Comparison of ENCODE assay signal across 13 cellular contexts in the genomic region with DNA sequence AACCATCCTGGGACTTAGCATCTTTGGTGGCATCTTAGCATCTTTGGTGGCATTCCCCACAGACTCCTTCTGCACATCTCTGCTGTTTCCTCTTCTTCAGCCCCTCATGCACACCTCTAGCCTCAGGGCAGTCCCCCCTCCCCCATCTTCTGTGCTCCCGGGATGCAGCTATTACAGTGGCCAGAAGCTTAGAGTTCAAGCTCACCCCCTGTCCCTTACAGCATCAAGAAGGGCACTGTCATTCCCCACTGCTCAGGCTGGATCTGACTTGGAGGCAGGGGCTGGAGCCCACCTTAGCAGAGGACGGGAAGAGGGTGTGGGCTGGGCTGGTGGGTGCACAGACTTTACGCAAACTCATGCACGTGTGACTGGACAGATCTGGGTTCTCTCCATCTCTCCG. TPM values are rescaled to one million over a fixed set of nuclear protein-coding genes. Genes with fewer than 3 reads are reported as not detected.
DNase-seq lines count a peak whose midpoint lies in the region; ATAC-seq and TF ChIP-seq lines count a peak whose summit lies in the region.
"Had no signal": no experiment of that assay in that cellular context is flagged by ENCODE, and none has a peak within 500 bp of the region (broad histone marks: within the 10 kb centered on the region; RNA-seq: fewer than 3 reads in every experiment).

No MANE protein-coding gene starts in this region.

- H4K20me1 ChIP-seq in hepatocyte (ENCODE audit: insufficient read depth, poor library complexity, severe bottlenecking): no peaks in the 10 kb centered on the region

- H3K27ac ChIP-seq in hepatocyte (no peak overlapping the region), ovary (no peak overlapping the region)
- H3K27ac ChIP-seq: brain microvascular endothelial cell, upper lobe of right lung had no signal

- H3K4me1 Mint-ChIP-seq in activated T-helper 17 cell treated with anti-CD3 and anti-CD28 coated beads, Interleukin-2, amount 50 U/mL, for 72 hours: peaks cover 15% of the 10 kb centered on the region

- H3K27me3 Mint-ChIP-seq in activated T-helper 17 cell treated with anti-CD3 and anti-CD28 coated beads, Interleukin-2, amount 50 U/mL, for 72 hours: peaks cover 45% of the 10 kb centered on the region

- H3K27me3 ChIP-seq in H7 (ENCODE audit: control insufficient read depth, insufficient read depth, low read length) (peaks cover 30% of the 10 kb centered on the region), hepatocyte (peaks cover 2% of the 10 kb centered on the region), ovary (no peaks in the 10 kb centered on the region)

- no peaks in the 10 kb centered on the region for H3K9me3 Mint-ChIP-seq in activated T-helper 17 cell treated with anti-CD3 and anti-CD28 coated beads, Interleukin-2, amount 50 U/mL, for 72 hours

- peak; percentile 83 for DNase-seq in H7
- DNase-seq in hepatocyte (ENCODE audit: low spot score): no peak
- DNase-seq in ovary: no peak
- no peak for DNase-seq in COLO829 (ENCODE audit: low spot score)
- no peak for DNase-seq in HK-2 (ENCODE audit: unreplicated experiment)
- DNase-seq in activated naive CD4-positive, alpha-beta T cell (lab: John Stamatoyannopoulos, UW): no peak
- DNase-seq in NAMALWA (ENCODE audit: low spot score): no peak
- DNase-seq: activated CD8-positive, alpha-beta memory T cell treated with anti-CD3 and anti-CD28 coated beads, Interleukin-2, amount 50 U/mL, for 48 hours; CD4-positive, CD25-positive, alpha-beta regulatory T cell had no signal

- H2AFZ ChIP-seq in hepatocyte: no peak overlapping the region

- peak overlapping the region; percentile 88 for H3K4me2 ChIP-seq in hepatocyte

- no peaks in the 10 kb centered on the region for H3K36me3 Mint-ChIP-seq in activated T-helper 17 cell treated with anti-CD3 and anti-CD28 coated beads, Interleukin-2, amount 50 U/mL, for 72 hours (ENCODE audit: low read depth)
- H3K36me3 Mint-ChIP-seq: CD4-positive, CD25-positive, alpha-beta regulatory T cell had no signal

- ATAC-seq in activated T-helper 17 cell treated with anti-CD3 and anti-CD28 coated beads, Interleukin-2, amount 50 U/mL, for 72 hours (replicated peaks): no peak

- no peaks in the 10 kb centered on the region for H3K9me2 ChIP-seq in hepatocyte (replicated peaks; ENCODE audit: insufficient read depth)

- H3K36me3 ChIP-seq in H7 (replicated peaks; ENCODE audit: control insufficient read depth, insufficient read depth, low read length) (no peaks in the 10 kb centered on the region), hepatocyte (replicated peaks; ENCODE audit: insufficient read depth, low read depth) (no peaks in the 10 kb centered on the region), ovary (no peaks in the 10 kb centered on the region)
- H3K36me3 ChIP-seq: brain microvascular endothelial cell, upper lobe of right lung had no signal

- H3K9me3 ChIP-seq in hepatocyte (ENCODE audit: low read depth) (no peaks in the 10 kb centered on the region), ovary (no peaks in the 10 kb centered on the region)
- H3K9me3 ChIP-seq: upper lobe of right lung had no signal

- TF ChIP-seq CTCF in hepatocyte (IDR thresholded peaks at IDR 0.05; ENCODE audit: poor library complexity) (no peak), ovary (IDR thresholded peaks at IDR 0.05) (no peak)

- no peak for TF ChIP-seq POLR2A in ovary (IDR thresholded peaks at IDR 0.05)

- 17% methylated on average over 5 of the region's 5 CpGs for WGBS in hepatocyte (ENCODE audit: low lambda C conversion rate, missing lambda C conversion rate)
- 2 to 5% (median 5%) methylated on average over 5 of the region's 5 CpGs for WGBS in ovary, 3 donors

- H3K27ac Mint-ChIP-seq in activated T-helper 17 cell treated with anti-CD3 and anti-CD28 coated beads, Interleukin-2, amount 50 U/mL, for 72 hours: no peak overlapping the region
- H3K27ac Mint-ChIP-seq: CD4-positive, CD25-positive, alpha-beta regulatory T cell had no signal

- no peak for TF ChIP-seq EP300 in ovary (IDR thresholded peaks at IDR 0.05)

- H3K4me3 ChIP-seq in H7 (ENCODE audit: insufficient read depth, low read depth, low read length) (peak overlapping the region; percentile 57), hepatocyte (peak overlapping the region; percentile 42), ovary (peak overlapping the region; percentile 33)
- H3K4me3 ChIP-seq: upper lobe of right lung had no signal

- H3K79me2 ChIP-seq in hepatocyte: peaks cover 3% of the 10 kb centered on the region

- peaks cover 34% of the 10 kb centered on the region for H3K4me1 ChIP-seq in hepatocyte (ENCODE audit: insufficient read depth)
- peaks cover 9% of the 10 kb centered on the region for H3K4me1 ChIP-seq in ovary (ENCODE audit: insufficient read depth)

- H3K4me3 Mint-ChIP-seq in activated T-helper 17 cell treated with anti-CD3 and anti-CD28 coated beads, Interleukin-2, amount 50 U/mL, for 72 hours: peak overlapping the region; percentile 28
- H3K4me3 Mint-ChIP-seq: CD4-positive, CD25-positive, alpha-beta regulatory T cell had no signal

- intact Hi-C loops in ovary (cut with DNase I): loop anchor here in 2 of 4 donors (10.0 kb wide), 1 partner anchor 48 kb away; no protein-coding TSS in a partner anchor

RNA-seq across cellular contexts. Expression of a gene that starts 0.7 kb away (rescaled TPM):
- 0.07 and 0.87 TPM in 2 replicates for total RNA-seq in H7 (2014; rRNA removed; shearing (Covaris generic))
- not detected for total RNA-seq in activated T-helper 17 cell treated with anti-CD3 and anti-CD28 coated beads, Interleukin-2, amount 50 U/mL, for 72 hours
- total RNA-seq in hepatocyte (2.7 and 3.8 TPM in 2 replicates), ovary (10 to 100 TPM in 6 of 7 donors, 1 to 10 TPM in 1; 8.8 to 33.4 (median 22.4) TPM)
- polyA plus RNA-seq in hepatocyte (11.5 and 12.1 TPM in 2 replicates), ovary (1 to 10 TPM; 6.2 to 7.3 TPM)
- total RNA-seq: CD4-positive, CD25-positive, alpha-beta regulatory T cell had no signal
- polyA plus RNA-seq: CD4-positive, CD25-positive, alpha-beta regulatory T cell had no signal

RNA-seq across cellular contexts. Expression of a gene that starts 13.8 kb away (rescaled TPM):
- 31.0 and 42.6 TPM in 2 replicates for total RNA-seq in H7 (2014; rRNA removed; shearing (Covaris generic))
- total RNA-seq in activated T-helper 17 cell treated with anti-CD3 and anti-CD28 coated beads, Interleukin-2, amount 50 U/mL, for 72 hours: 10 to 100 TPM in 1 of 2 donors, 1 to 10 TPM in 1; 9.1 to 12.7 TPM
- total RNA-seq in hepatocyte (91.0 and 97.5 TPM in 2 replicates), ovary (10 to 100 TPM; 53.7 to 81.2 (median 62.6) TPM)
- polyA plus RNA-seq in hepatocyte (108 and 114 TPM in 2 replicates), ovary (10 to 100 TPM; 43.5 to 55.4 TPM)

RNA-seq across cellular contexts. Expression of a gene that starts 24.9 kb away (rescaled TPM):
- 0.62 and 3.2 TPM in 2 replicates for total RNA-seq in H7 (2014; rRNA removed; shearing (Covaris generic))
- total RNA-seq in activated T-helper 17 cell treated with anti-CD3 and anti-CD28 coated beads, Interleukin-2, amount 50 U/mL, for 72 hours: 1 to 10 TPM; 2.1 to 3.2 TPM
- 0.43 TPM in 1 of 2 replicates, not detected in the other for total RNA-seq in hepatocyte
- 0.70 and 1.2 TPM in 2 replicates for polyA plus RNA-seq in hepatocyte
- 1 to 10 TPM; 2.5 to 8.1 (median 4.5) TPM for total RNA-seq in ovary
- polyA plus RNA-seq in ovary: 1 to 10 TPM; 3.2 to 9.7 TPM
- polyA plus RNA-seq: liver had no signal

RNA-seq across cellular contexts. Expression of a gene that starts 27.3 kb away (rescaled TPM):
- total RNA-seq in H7 (2014; rRNA removed; shearing (Covaris generic)): 1.5 and 1.9 TPM in 2 replicates
- under 1 TPM in 1 of 2 donors, not detected in 1; 0.11 TPM for total RNA-seq in activated T-helper 17 cell treated with anti-CD3 and anti-CD28 coated beads, Interleukin-2, amount 50 U/mL, for 72 hours
- 2.9 and 4.8 TPM in 2 replicates for total RNA-seq in hepatocyte
- 3.5 and 4.8 TPM in 2 replicates for polyA plus RNA-seq in hepatocyte
- 10 to 100 TPM in 3 of 7 donors, 1 to 10 TPM in 4; 1.9 to 39.1 (median 6.5) TPM for total RNA-seq in ovary
- 1 to 10 TPM; 1.0 to 1.2 TPM for polyA plus RNA-seq in ovary
- total RNA-seq: upper lobe of right lung had no signal
- polyA plus RNA-seq: CD4-positive, CD25-positive, alpha-beta regulatory T cell had no signal

RNA-seq across cellular contexts. Expression of a gene that starts 54.5 kb away (rescaled TPM):
- 28.4 and 38.1 TPM in 2 replicates for total RNA-seq in H7 (2014; rRNA removed; shearing (Covaris generic))
- total RNA-seq in activated T-helper 17 cell treated with anti-CD3 and anti-CD28 coated beads, Interleukin-2, amount 50 U/mL, for 72 hours: 10 to 100 TPM; 21.3 to 29.5 TPM
- total RNA-seq in hepatocyte (28.6 and 29.7 TPM in 2 replicates), ovary (10 to 100 TPM; 21.2 to 48.0 (median 40.5) TPM)
- polyA plus RNA-seq in hepatocyte (30.4 and 44.2 TPM in 2 replicates), ovary (10 to 100 TPM; 24.2 to 26.2 TPM)
